8 cellular contexts compared by ENCODE assay signal in the genomic region with DNA sequence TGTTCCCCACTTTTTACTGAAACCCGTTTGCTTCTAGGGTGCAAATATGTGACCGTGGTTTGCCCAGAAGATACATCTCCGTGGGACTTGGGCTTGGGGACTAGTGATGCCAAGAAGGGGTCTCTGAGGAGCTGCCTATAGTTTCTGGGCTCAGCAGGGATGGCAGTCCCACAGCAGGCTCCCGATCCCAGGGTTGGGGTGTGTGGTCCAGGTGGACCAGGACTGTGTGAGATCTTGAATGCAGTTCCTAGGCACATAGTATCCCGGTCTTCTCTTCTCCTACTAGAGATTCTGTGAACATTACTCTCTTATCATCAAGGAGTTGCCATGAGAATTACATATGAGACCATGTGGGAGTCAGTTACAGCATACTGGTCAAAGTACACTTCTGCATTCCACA.
"Had no signal": no experiment of that assay in that cellular context is flagged by ENCODE, and none has a peak within 500 bp of the region (broad histone marks: within the 10 kb centered on the region; RNA-seq: fewer than 3 reads in every experiment).

No MANE protein-coding gene starts in this region.

- FAIRE-seq: G401.6, GM12878, GM12891, GM12892, GM18507, GM19239 had no signal

- DNase-seq: GDM1, GF-D8 had no signal

- H3K4me3 ChIP-seq: GM12878 had no signal
